36 cellular contexts compared by ENCODE assay signal in the genomic region with DNA sequence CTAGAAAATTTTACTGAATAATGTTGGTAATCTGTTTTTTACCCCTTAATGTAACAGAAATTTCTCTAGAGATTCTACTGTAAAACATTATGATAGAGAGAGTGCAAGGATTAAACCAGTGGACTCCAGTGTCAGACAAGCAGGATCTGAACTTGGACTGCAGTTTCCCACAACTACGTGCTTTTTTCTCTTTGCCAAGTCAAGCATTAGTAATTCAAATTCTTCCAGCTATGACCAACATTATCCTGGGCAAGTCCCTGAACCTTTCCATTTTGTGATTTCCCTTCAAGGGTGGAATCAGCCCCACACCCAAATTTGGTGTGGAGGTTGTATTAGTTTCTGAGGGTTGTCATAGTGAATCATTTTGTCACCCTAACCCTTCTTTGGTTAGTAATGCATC.
"Had no signal": no experiment of that assay in that cellular context is flagged by ENCODE, and none has a peak within 500 bp of the region (broad histone marks: within the 10 kb centered on the region; RNA-seq: fewer than 3 reads in every experiment).

No MANE protein-coding gene starts in this region.

- H3K27me3 ChIP-seq: adrenal gland, body of pancreas, brain microvascular endothelial cell, breast epithelium had no signal

- FAIRE-seq: TTC549 had no signal

- H3K4me1 ChIP-seq: adrenal gland, body of pancreas, breast epithelium had no signal

- H3K4me3 ChIP-seq: adrenal gland, body of pancreas, breast epithelium had no signal

- H3K36me3 Mint-ChIP-seq: activated CD4-positive, alpha-beta memory T cell treated with anti-CD3 and anti-CD28 coated beads for 36 hours; activated naive CD8-positive, alpha-beta T cell treated with anti-CD3 and anti-CD28 coated beads for 36 hours had no signal

- H3K27ac Mint-ChIP-seq: activated B cell treated with CpG ODN at 0.5 μM for 24 hours; activated CD4-positive, alpha-beta memory T cell treated with anti-CD3 and anti-CD28 coated beads for 36 hours; activated CD4-positive, alpha-beta T cell treated with anti-CD3 and anti-CD28 coated beads, Interleukin-2, amount 10 ng/mL, durations not matched to agents 24 days and 14 days; activated CD8-positive, alpha-beta T cell treated with anti-CD3 and anti-CD28 coated beads for 36 hours; activated naive CD4-positive, alpha-beta T cell treated with anti-CD3 and anti-CD28 coated beads for 36 hours; activated naive CD4-positive, alpha-beta T cell treated with anti-CD3 and anti-CD28 coated beads, Interleukin-2, amount 50 U/mL, for 72 hours; activated naive CD8-positive, alpha-beta T cell treated with anti-CD3 and anti-CD28 coated beads for 36 hours; activated T-cell treated with anti-CD3 and anti-CD28 coated beads, Interleukin-2, amount 50 U/mL, for 72 hours; activated T-helper 1 cell treated with anti-CD3 and anti-CD28 coated beads, Interleukin-12 subunit alpha, Interleukin-12 subunit beta, Interleukin-2, Interleukin-4 antibody, amounts not matched to agents 30 ng/mL and 10 ng/mL and 1 ng/mL, durations not matched to agents 14 hours and 24 hours and 36 hours; activated T-helper 17 cell treated with anti-CD3 and anti-CD28 coated beads, Interleukin-2, amount 50 U/mL, for 72 hours; T-helper 1 cell treated with Interleukin-12 subunit alpha and Interleukin-12 subunit beta and Interleukin-4 antibody, amounts not matched to agents 30 μg/mL and 1 μg/mL, for 36 hours; T-helper 2 cell treated with Interferon-gamma antibody and Interleukin-4, amounts not matched to agents 5 μg/mL and 100 μg/mL, for 36 hours had no signal

- H3K9me3 Mint-ChIP-seq: activated CD4-positive, alpha-beta memory T cell treated with anti-CD3 and anti-CD28 coated beads for 36 hours; activated CD4-positive, alpha-beta T cell treated with anti-CD3 and anti-CD28 coated beads, Interleukin-2, amount 10 ng/mL, durations not matched to agents 24 days and 14 days; activated naive CD8-positive, alpha-beta T cell treated with anti-CD3 and anti-CD28 coated beads for 36 hours; activated T-cell treated with anti-CD3 and anti-CD28 coated beads, Interleukin-2, amount 50 U/mL, for 4 hours; activated T-helper 1 cell treated with anti-CD3 and anti-CD28 coated beads, Interleukin-12 subunit alpha, Interleukin-12 subunit beta, Interleukin-2, Interleukin-4 antibody, amounts not matched to agents 30 ng/mL and 10 ng/mL and 1 ng/mL, durations not matched to agents 14 hours and 24 hours and 36 hours; activated T-helper 17 cell treated with anti-CD3 and anti-CD28 coated beads, Interleukin-2, amount 50 U/mL, for 72 hours had no signal

- ATAC-seq: activated CD8-positive, alpha-beta T cell treated with anti-CD3 and anti-CD28 coated beads for 36 hours; activated naive CD4-positive, alpha-beta T cell treated with anti-CD3 and anti-CD28 coated beads, Interleukin-2, amount 50 U/mL, for 72 hours; activated T-cell treated with anti-CD3 and anti-CD28 coated beads, Interleukin-2, amount 50 U/mL, for 4 hours; activated T-cell treated with anti-CD3 and anti-CD28 coated beads, Interleukin-2, amount 50 U/mL, for 72 hours; activated T-helper 17 cell treated with anti-CD3 and anti-CD28 coated beads, Interleukin-2, amount 50 U/mL, for 72 hours; body of pancreas had no signal

- DNase-seq: activated B cell treated with CpG ODN at 0.5 μM for 24 hours; activated CD4-positive, alpha-beta memory T cell treated with anti-CD3 and anti-CD28 coated beads for 36 hours; activated CD4-positive, alpha-beta T cell treated with anti-CD3 and anti-CD28 coated beads for 4 hours; activated CD4-positive, alpha-beta T cell treated with anti-CD3 and anti-CD28 coated beads, Interleukin-2, amount 10 ng/mL, durations not matched to agents 24 days and 14 days; activated CD4-positive, alpha-beta T cell treated with anti-CD3 and anti-CD28 coated beads, Interleukin-2, amount 50 U/mL, for 1 hour; activated CD4-positive, alpha-beta T cell treated with anti-CD3 and anti-CD28 coated beads, Interleukin-2, amount 50 U/mL, for 4 hours; activated CD4-positive, CD25-positive, alpha-beta regulatory T cell treated with anti-CD3 and anti-CD28 coated beads, Interleukin-2, amount 50 U/mL, for 72 hours; activated CD8-positive, alpha-beta memory T cell treated with anti-CD3 and anti-CD28 coated beads, Interleukin-2, amount 50 U/mL, for 4 hours; activated CD8-positive, alpha-beta T cell treated with anti-CD3 and anti-CD28 coated beads for 36 hours; activated effector memory CD4-positive, alpha-beta T cell treated with anti-CD3 and anti-CD28 coated beads, Interleukin-2, amount 50 U/mL, for 16 hours; activated gamma-delta T cell treated with Interleukin-2 at 50 U/mL for 16 hours; activated naive CD4-positive, alpha-beta T cell; activated naive CD4-positive, alpha-beta T cell treated with anti-CD3 and anti-CD28 coated beads for 36 hours; activated naive CD4-positive, alpha-beta T cell treated with anti-CD3 and anti-CD28 coated beads, Interleukin-2, amount 50 U/mL, for 16 hours; activated naive CD8-positive, alpha-beta T cell treated with anti-CD3 and anti-CD28 coated beads for 36 hours; activated T-cell treated with anti-CD3 and anti-CD28 coated beads for 4 hours; activated T-cell treated with anti-CD3 and anti-CD28 coated beads, Interleukin-2, amount 50 U/mL, for 1 hour; activated T-cell treated with anti-CD3 and anti-CD28 coated beads, Interleukin-2, amount 50 U/mL, for 4 hours; activated T-cell treated with anti-CD3 and anti-CD28 coated beads, Interleukin-2, amount 50 U/mL, for 72 hours; adrenal gland; amniotic stem cell; aorta; body of pancreas; brain microvascular endothelial cell; central memory CD4-positive, alpha-beta T cell; T-helper 1 cell; T-helper 2 cell; T-helper 9 cell had no signal

- H3K27ac ChIP-seq: adrenal gland, body of pancreas, brain microvascular endothelial cell, breast epithelium, VCaP had no signal

- H3K4me3 Mint-ChIP-seq: activated B cell treated with CpG ODN at 0.5 μM for 24 hours; activated CD4-positive, alpha-beta memory T cell treated with anti-CD3 and anti-CD28 coated beads for 36 hours; activated CD4-positive, alpha-beta T cell treated with anti-CD3 and anti-CD28 coated beads, Interleukin-2, amount 10 ng/mL, durations not matched to agents 24 days and 14 days; activated CD8-positive, alpha-beta T cell treated with anti-CD3 and anti-CD28 coated beads for 36 hours; activated naive CD4-positive, alpha-beta T cell treated with anti-CD3 and anti-CD28 coated beads for 36 hours; activated naive CD8-positive, alpha-beta T cell treated with anti-CD3 and anti-CD28 coated beads for 36 hours; activated T-cell treated with anti-CD3 and anti-CD28 coated beads, Interleukin-2, amount 50 U/mL, for 4 hours; activated T-cell treated with anti-CD3 and anti-CD28 coated beads, Interleukin-2, amount 50 U/mL, for 72 hours; activated T-helper 1 cell treated with anti-CD3 and anti-CD28 coated beads, Interleukin-12 subunit alpha, Interleukin-12 subunit beta, Interleukin-2, Interleukin-4 antibody, amounts not matched to agents 30 ng/mL and 10 ng/mL and 1 ng/mL, durations not matched to agents 14 hours and 24 hours and 36 hours; activated T-helper 17 cell treated with anti-CD3 and anti-CD28 coated beads, Interleukin-2, amount 50 U/mL, for 72 hours; T-helper 1 cell treated with Interleukin-12 subunit alpha and Interleukin-12 subunit beta and Interleukin-4 antibody, amounts not matched to agents 30 μg/mL and 1 μg/mL, for 36 hours; T-helper 2 cell treated with Interferon-gamma antibody and Interleukin-4, amounts not matched to agents 5 μg/mL and 100 μg/mL, for 36 hours had no signal

- H3K36me3 ChIP-seq: adrenal gland, brain microvascular endothelial cell, breast epithelium had no signal

- H3K27me3 Mint-ChIP-seq: activated B cell treated with CpG ODN at 0.5 μM for 24 hours; activated CD4-positive, alpha-beta memory T cell treated with anti-CD3 and anti-CD28 coated beads for 36 hours; activated CD4-positive, alpha-beta T cell treated with anti-CD3 and anti-CD28 coated beads, Interleukin-2, amount 10 ng/mL, durations not matched to agents 24 days and 14 days had no signal

- H3K4me1 Mint-ChIP-seq: activated B cell treated with CpG ODN at 0.5 μM for 24 hours; activated CD4-positive, alpha-beta T cell treated with anti-CD3 and anti-CD28 coated beads, Interleukin-2, amount 10 ng/mL, durations not matched to agents 24 days and 14 days; activated naive CD8-positive, alpha-beta T cell treated with anti-CD3 and anti-CD28 coated beads for 36 hours; activated T-helper 17 cell treated with anti-CD3 and anti-CD28 coated beads, Interleukin-2, amount 50 U/mL, for 72 hours had no signal
